ENCODE assay signal across 18 cellular contexts in the genomic region with DNA sequence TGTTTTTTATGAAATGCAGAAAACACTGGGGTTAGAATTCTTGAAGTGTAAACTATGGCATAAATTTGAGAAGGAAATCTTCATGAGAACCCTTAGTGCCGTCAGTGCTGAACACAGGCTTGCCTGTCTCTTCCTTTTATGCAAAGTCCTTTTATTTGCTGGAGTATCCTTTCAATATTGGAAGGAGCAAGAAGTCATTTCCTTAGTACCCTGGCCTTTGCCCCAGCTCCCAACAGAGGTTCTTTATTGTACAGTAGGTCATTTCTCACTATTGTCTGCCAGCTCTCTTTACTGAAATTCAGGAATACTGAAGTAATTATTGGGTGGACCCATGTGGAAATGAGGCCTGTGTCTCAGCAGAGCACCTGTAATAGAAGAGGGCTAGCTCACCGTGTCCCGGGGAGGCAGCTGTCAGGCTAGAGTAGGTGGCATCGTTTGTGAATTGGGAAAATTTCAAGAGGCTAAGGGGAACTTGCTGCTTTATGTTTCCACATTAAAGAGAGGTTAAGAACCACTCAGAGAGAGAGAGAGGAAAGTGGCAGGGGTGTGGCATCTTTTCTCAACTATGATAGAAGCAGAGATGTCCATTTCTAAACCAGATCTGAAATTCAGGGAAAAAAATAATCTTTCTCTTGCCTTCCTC. TPM values are rescaled to one million over a fixed set of nuclear protein-coding genes. Genes with fewer than 3 reads are reported as not detected.
"Had no signal": no experiment of that assay in that cellular context is flagged by ENCODE, and none has a peak within 500 bp of the region (broad histone marks: within the 10 kb centered on the region; RNA-seq: fewer than 3 reads in every experiment).

No MANE protein-coding gene starts in this region.

- H3K36me3 ChIP-seq: heart left ventricle, lower lobe of right lung had no signal

- H3K4me3 Mint-ChIP-seq: activated CD4-positive, alpha-beta memory T cell treated with anti-CD3 and anti-CD28 coated beads, Interleukin-2, amount 10 ng/mL, durations not matched to agents 7 days and 5 days; activated CD4-positive, alpha-beta T cell treated with anti-CD3 and anti-CD28 coated beads for 36 hours; activated naive CD4-positive, alpha-beta T cell treated with anti-CD3 and anti-CD28 coated beads, Interleukin-2, amount 10 ng/mL, durations not matched to agents 7 days and 5 days; activated T-cell treated with anti-CD3 and anti-CD28 coated beads, Interleukin-2, amount 50 U/mL, for 24 hours; immature natural killer cell; mesothelial cell of epicardium; T-cell had no signal

- H3K9me3 ChIP-seq: heart left ventricle, lower lobe of right lung, upper lobe of left lung had no signal

- H3K27me3 ChIP-seq: upper lobe of left lung had no signal

- H3K36me3 Mint-ChIP-seq: activated naive CD4-positive, alpha-beta T cell treated with anti-CD3 and anti-CD28 coated beads, Interleukin-2, amount 10 ng/mL, durations not matched to agents 7 days and 5 days; mesothelial cell of epicardium had no signal

- H3K4me3 ChIP-seq: heart left ventricle, lower lobe of right lung, upper lobe of left lung had no signal

- H3K27ac Mint-ChIP-seq: activated CD4-positive, alpha-beta memory T cell treated with anti-CD3 and anti-CD28 coated beads, Interleukin-2, amount 10 ng/mL, durations not matched to agents 7 days and 5 days; activated CD4-positive, alpha-beta T cell treated with anti-CD3 and anti-CD28 coated beads for 36 hours; activated naive CD4-positive, alpha-beta T cell treated with anti-CD3 and anti-CD28 coated beads, Interleukin-2, amount 10 ng/mL, durations not matched to agents 7 days and 5 days; activated T-cell treated with anti-CD3 and anti-CD28 coated beads, Interleukin-2, amount 50 U/mL, for 24 hours; immature natural killer cell; T-cell had no signal

- H3K9me3 Mint-ChIP-seq: activated CD4-positive, alpha-beta memory T cell treated with anti-CD3 and anti-CD28 coated beads, Interleukin-2, amount 10 ng/mL, durations not matched to agents 7 days and 5 days; activated naive CD4-positive, alpha-beta T cell treated with anti-CD3 and anti-CD28 coated beads, Interleukin-2, amount 10 ng/mL, durations not matched to agents 7 days and 5 days; activated T-cell treated with anti-CD3 and anti-CD28 coated beads, Interleukin-2, amount 50 U/mL, for 24 hours; immature natural killer cell; mesothelial cell of epicardium; T-cell had no signal

- H3K4me1 Mint-ChIP-seq: activated CD4-positive, alpha-beta memory T cell treated with anti-CD3 and anti-CD28 coated beads, Interleukin-2, amount 10 ng/mL, durations not matched to agents 7 days and 5 days; activated CD4-positive, alpha-beta T cell treated with anti-CD3 and anti-CD28 coated beads for 36 hours; activated naive CD4-positive, alpha-beta T cell treated with anti-CD3 and anti-CD28 coated beads, Interleukin-2, amount 10 ng/mL, durations not matched to agents 7 days and 5 days; immature natural killer cell; T-cell had no signal

- H3K27ac ChIP-seq: epithelial cell of prostate, lower lobe of right lung, upper lobe of left lung, WERI-Rb-1 had no signal

- ATAC-seq: activated CD4-positive, alpha-beta T cell treated with anti-CD3 and anti-CD28 coated beads for 36 hours; heart left ventricle; T-cell had no signal

- DNase-seq: activated CD4-positive, alpha-beta memory T cell treated with anti-CD3 and anti-CD28 coated beads, Interleukin-2, amount 10 ng/mL, durations not matched to agents 7 days and 5 days; activated CD4-positive, alpha-beta T cell treated with anti-CD3 and anti-CD28 coated beads for 36 hours; activated naive CD4-positive, alpha-beta T cell treated with anti-CD3 and anti-CD28 coated beads, Interleukin-2, amount 10 ng/mL, durations not matched to agents 7 days and 5 days; activated T-cell treated with anti-CD3 and anti-CD28 coated beads, Interleukin-2, amount 50 U/mL, for 24 hours; heart left ventricle; immature natural killer cell; lower lobe of right lung; posterior cingulate gyrus; stimulated activated CD4-positive, alpha-beta T cell treated with anti-CD3 and anti-CD28 coated beads, Interleukin-15, amount 100 ng/mL, for 24 hours; stimulated activated CD4-positive, alpha-beta T cell treated with anti-CD3 and anti-CD28 coated beads, Interleukin-4, amount 100 ng/mL, for 24 hours; stimulated activated naive CD4-positive, alpha-beta T cell; substantia nigra; T-cell; T1000; WERI-Rb-1 had no signal

RNA-seq across cellular contexts. Expression of gene FHDC1, which starts 8.7 kb away (rescaled TPM):
- polyA plus RNA-seq: immature natural killer cell had no signal
